In the genomic region with DNA sequence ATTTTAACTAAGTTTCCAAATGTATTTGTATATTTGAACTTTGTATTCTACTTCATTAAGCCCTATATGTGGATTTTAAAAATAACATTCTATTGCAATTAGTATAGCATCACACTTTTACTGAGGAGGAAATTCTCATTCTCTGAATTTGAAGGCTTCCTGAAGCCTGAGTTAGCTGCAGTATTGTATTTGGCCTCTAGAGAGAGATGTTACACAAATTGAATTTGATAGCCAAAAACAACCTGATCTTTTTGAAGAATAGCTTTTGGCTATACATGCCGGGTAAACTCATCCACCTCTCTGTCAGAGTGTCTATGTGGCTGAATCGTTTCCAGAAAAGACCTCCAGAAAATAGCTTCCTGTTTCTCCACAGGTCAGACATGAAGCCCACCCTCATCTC, we compare ENCODE assay signal across 9 cellular contexts.
A peak's percentile ranks its signal among the peaks of the same experiment; 100 is the strongest.
DNase-seq lines count a peak whose midpoint lies in the region; ATAC-seq and TF ChIP-seq lines count a peak whose summit lies in the region.
"Had no signal": no experiment of that assay in that cellular context is flagged by ENCODE, and none has a peak within 500 bp of the region (broad histone marks: within the 10 kb centered on the region; RNA-seq: fewer than 3 reads in every experiment).

No MANE protein-coding gene starts in this region.

- H3K9ac ChIP-seq in liver (ENCODE audit: low read depth in 1 of 2, low read length in 2 of 2), result no peak overlapping the region

- H3K27ac Mint-ChIP-seq in CD4-positive, alpha-beta memory T cell, result peak overlapping the region in 6 of 7 donors; percentile 22 to 84 (median 72)
- peak overlapping the region; percentile 32 to 44 for H3K27ac Mint-ChIP-seq in activated naive CD4-positive, alpha-beta T cell treated with anti-CD3 and anti-CD28 coated beads, Interleukin-2, amount 50 U/mL, for 72 hours

- peaks cover 2% of the 10 kb centered on the region for H3K4me1 ChIP-seq in CD4-positive, alpha-beta memory T cell (ENCODE audit: insufficient read depth, low read length)
- H3K4me1 ChIP-seq in liver (ENCODE audit: control insufficient read depth in 4 of 4, insufficient read depth in 4 of 4, low read length in 3 of 4), result no peaks in the 10 kb centered on the region
- H3K4me1 ChIP-seq in stomach, result no peaks in the 10 kb centered on the region

- 32% methylated on average over 2 of the region's 2 CpGs for WGBS in liver
- 21 to 41% (median 32%) methylated on average over 2 of the region's 2 CpGs for WGBS in stomach, 5 donors

- no peaks in the 10 kb centered on the region for H3K36me3 ChIP-seq in CD4-positive, alpha-beta memory T cell (ENCODE audit: insufficient read depth, low read length)
- H3K36me3 ChIP-seq in liver (ENCODE audit: control insufficient read depth in 4 of 4, insufficient read depth in 3 of 4, low read depth in 1 of 4, low read length in 3 of 4), result no peaks in the 10 kb centered on the region
- no peaks in the 10 kb centered on the region for H3K36me3 ChIP-seq in stomach

- TF ChIP-seq CTCF in liver (IDR thresholded peaks at IDR 0.05; ENCODE audit: low read depth, low read length, missing input control) (peak; percentile 36), stomach (IDR thresholded peaks at IDR 0.05) (peak in 2 of 7 experiments; percentile 32 to 37)

- TF ChIP-seq POLR2A in stomach (IDR thresholded peaks at IDR 0.05), result no peak

- TF ChIP-seq EP300 in stomach (IDR thresholded peaks at IDR 0.05), result no peak

- peak overlapping the region; percentile 43 for H3K27ac ChIP-seq in CD4-positive, alpha-beta memory T cell (ENCODE audit: low read depth, low read length)
- H3K27ac ChIP-seq in liver (ENCODE audit: low read depth in 1 of 2, low read length in 2 of 2) (no peak overlapping the region), stomach (no peak overlapping the region)

- intact Hi-C loops in CD4-positive, alpha-beta memory T cell (cut with micrococcal nuclease), result loop anchor here (1.0 kb wide), 1 partner anchor 566 kb away; no protein-coding TSS in a partner anchor
- intact Hi-C loops in stomach (cut with DNase I; ENCODE audit: low total_unique reads), result no loop called here

- no peaks in the 10 kb centered on the region for H3K9me3 ChIP-seq in CD4-positive, alpha-beta memory T cell (ENCODE audit: control insufficient read depth in 1 of 2, low read length in 2 of 2)
- H3K9me3 ChIP-seq in liver (ENCODE audit: control insufficient read depth in 4 of 4, low read length in 3 of 4) (no peaks in the 10 kb centered on the region), stomach (no peaks in the 10 kb centered on the region)

- no peaks in the 10 kb centered on the region for H3K27me3 ChIP-seq in CD4-positive, alpha-beta memory T cell (ENCODE audit: insufficient read depth, low read length)
- H3K27me3 ChIP-seq in liver (ENCODE audit: control insufficient read depth in 4 of 4, insufficient read depth in 4 of 4, low read length in 3 of 4), result peaks cover 0 to 2% (median under 1%) of the 10 kb centered on the region in 4 donors
- peaks cover 0 to 14% (median 0%) of the 10 kb centered on the region in 3 donors for H3K27me3 ChIP-seq in stomach

- H3K4me3 ChIP-seq in CD4-positive, alpha-beta memory T cell (ENCODE audit: low read length in 2 of 2), result peak overlapping the region in 1 of 2 donors; percentile 3
- no peak overlapping the region for H3K4me3 ChIP-seq in liver (ENCODE audit: low read depth in 1 of 3, low read length in 3 of 3)
- H3K4me3 ChIP-seq in stomach, result no peak overlapping the region

- no peaks in the 10 kb centered on the region for H3K9me3 Mint-ChIP-seq in CD4-positive, alpha-beta memory T cell
- H3K9me3 Mint-ChIP-seq in activated naive CD4-positive, alpha-beta T cell treated with anti-CD3 and anti-CD28 coated beads, Interleukin-2, amount 50 U/mL, for 72 hours, result no peaks in the 10 kb centered on the region

- peak overlapping the region; percentile 67 to 80 (median 74) for H3K4me3 Mint-ChIP-seq in CD4-positive, alpha-beta memory T cell

- DNase-seq in CD4-positive, alpha-beta memory T cell, result peak in 1 of 5 donors; percentile 31
- DNase-seq in HT-29 (ENCODE audit: low spot score), result peak; percentile 12
- no peak for DNase-seq in activated naive CD4-positive, alpha-beta T cell treated with anti-CD3 and anti-CD28 coated beads, Interleukin-2, amount 50 U/mL, for 72 hours (ENCODE audit: low spot score in 2 of 2)
- no peak for DNase-seq in stomach
- DNase-seq: anterior cingulate cortex had no signal

- CTCF ChIA-PET in CD4-positive, alpha-beta memory T cell (lab: Charles Lee; ENCODE audit: partially characterized antibody), result interaction anchor here (0.8 to 5.3 kb wide), 10 partner anchors 9 to 863 kb away, joined by 3 to 46 read pairs (median 4); no protein-coding TSS in a partner anchor

- no peaks in the 10 kb centered on the region for H3K36me3 Mint-ChIP-seq in CD4-positive, alpha-beta memory T cell
- H3K36me3 Mint-ChIP-seq in activated naive CD4-positive, alpha-beta T cell treated with anti-CD3 and anti-CD28 coated beads, Interleukin-2, amount 50 U/mL, for 72 hours, result no peaks in the 10 kb centered on the region

- no peak for TF ChIP-seq RAD21 in liver (IDR thresholded peaks at IDR 0.05)

- POLR2A ChIA-PET in CD4-positive, alpha-beta memory T cell (lab: Charles Lee; ENCODE audit: partially characterized antibody), result interaction anchor here (0.9 to 5.8 kb wide), 13 partner anchors 9 to 580 kb away, joined by 4 to 43 read pairs (median 5); no protein-coding TSS in a partner anchor

- peaks cover 5 to 11% (median 10%) of the 10 kb centered on the region in 4 donors for H3K4me1 Mint-ChIP-seq in CD4-positive, alpha-beta memory T cell

- peak in 1 of 2 donors; percentile 18 for ATAC-seq in activated naive CD4-positive, alpha-beta T cell treated with anti-CD3 and anti-CD28 coated beads, Interleukin-2, amount 50 U/mL, for 72 hours
- ATAC-seq in HG02973 (IDR thresholded peaks at IDR 0.05; ENCODE audit: unreplicated experiment) (no peak), GM21576 (IDR thresholded peaks at IDR 0.05; ENCODE audit: unreplicated experiment) (no peak), GM21360 (IDR thresholded peaks at IDR 0.05; ENCODE audit: unreplicated experiment) (no peak)

- peaks cover 0 to 4% of the 10 kb centered on the region in 2 donors for H3K27me3 Mint-ChIP-seq in CD4-positive, alpha-beta memory T cell

TF ChIP-seq in liver, 16 proteins besides CTCF, POLR2A, EP300 and RAD21 (continues in another document):
- TF ChIP-seq RXRA (IDR thresholded peaks at IDR 0.05) (no peak), HNF4A (conservative IDR thresholded peaks at IDR 0.05) (no peak), JUND (IDR thresholded peaks at IDR 0.05) (no peak), FOXA1 (IDR thresholded peaks at IDR 0.05) (no peak), YY1 (IDR thresholded peaks at IDR 0.05) (no peak), GABPA (IDR thresholded peaks at IDR 0.05 in 1 of 2, conservative IDR thresholded peaks at IDR 0.05 in 1 of 2) (no peak), HNF4G (IDR thresholded peaks at IDR 0.05) (no peak), TAF1 (conservative IDR thresholded peaks at IDR 0.05) (no peak), NR2F2 (IDR thresholded peaks at IDR 0.05) (no peak), EGR1 (IDR thresholded peaks at IDR 0.05; ENCODE audit: low read depth in 2 of 2) (no peak)
- TF ChIP-seq, protein P1, sequence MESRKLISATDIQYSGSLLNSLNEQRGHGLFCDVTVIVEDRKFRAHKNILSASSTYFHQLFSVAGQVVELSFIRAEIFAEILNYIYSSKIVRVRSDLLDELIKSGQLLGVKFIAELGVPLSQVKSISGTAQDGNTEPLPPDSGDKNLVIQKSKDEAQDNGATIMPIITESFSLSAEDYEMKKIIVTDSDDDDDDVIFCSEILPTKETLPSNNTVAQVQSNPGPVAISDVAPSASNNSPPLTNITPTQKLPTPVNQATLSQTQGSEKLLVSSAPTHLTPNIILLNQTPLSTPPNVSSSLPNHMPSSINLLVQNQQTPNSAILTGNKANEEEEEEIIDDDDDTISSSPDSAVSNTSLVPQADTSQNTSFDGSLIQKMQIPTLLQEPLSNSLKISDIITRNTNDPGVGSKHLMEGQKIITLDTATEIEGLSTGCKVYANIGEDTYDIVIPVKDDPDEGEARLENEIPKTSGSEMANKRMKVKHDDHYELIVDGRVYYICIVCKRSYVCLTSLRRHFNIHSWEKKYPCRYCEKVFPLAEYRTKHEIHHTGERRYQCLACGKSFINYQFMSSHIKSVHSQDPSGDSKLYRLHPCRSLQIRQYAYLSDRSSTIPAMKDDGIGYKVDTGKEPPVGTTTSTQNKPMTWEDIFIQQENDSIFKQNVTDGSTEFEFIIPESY (IDR thresholded peaks at IDR 0.05), result no peak
- TF ChIP-seq, protein P2, sequence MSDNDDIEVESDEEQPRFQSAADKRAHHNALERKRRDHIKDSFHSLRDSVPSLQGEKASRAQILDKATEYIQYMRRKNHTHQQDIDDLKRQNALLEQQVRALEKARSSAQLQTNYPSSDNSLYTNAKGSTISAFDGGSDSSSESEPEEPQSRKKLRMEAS (IDR thresholded peaks at IDR 0.05), result no peak
- TF ChIP-seq, protein P3, sequence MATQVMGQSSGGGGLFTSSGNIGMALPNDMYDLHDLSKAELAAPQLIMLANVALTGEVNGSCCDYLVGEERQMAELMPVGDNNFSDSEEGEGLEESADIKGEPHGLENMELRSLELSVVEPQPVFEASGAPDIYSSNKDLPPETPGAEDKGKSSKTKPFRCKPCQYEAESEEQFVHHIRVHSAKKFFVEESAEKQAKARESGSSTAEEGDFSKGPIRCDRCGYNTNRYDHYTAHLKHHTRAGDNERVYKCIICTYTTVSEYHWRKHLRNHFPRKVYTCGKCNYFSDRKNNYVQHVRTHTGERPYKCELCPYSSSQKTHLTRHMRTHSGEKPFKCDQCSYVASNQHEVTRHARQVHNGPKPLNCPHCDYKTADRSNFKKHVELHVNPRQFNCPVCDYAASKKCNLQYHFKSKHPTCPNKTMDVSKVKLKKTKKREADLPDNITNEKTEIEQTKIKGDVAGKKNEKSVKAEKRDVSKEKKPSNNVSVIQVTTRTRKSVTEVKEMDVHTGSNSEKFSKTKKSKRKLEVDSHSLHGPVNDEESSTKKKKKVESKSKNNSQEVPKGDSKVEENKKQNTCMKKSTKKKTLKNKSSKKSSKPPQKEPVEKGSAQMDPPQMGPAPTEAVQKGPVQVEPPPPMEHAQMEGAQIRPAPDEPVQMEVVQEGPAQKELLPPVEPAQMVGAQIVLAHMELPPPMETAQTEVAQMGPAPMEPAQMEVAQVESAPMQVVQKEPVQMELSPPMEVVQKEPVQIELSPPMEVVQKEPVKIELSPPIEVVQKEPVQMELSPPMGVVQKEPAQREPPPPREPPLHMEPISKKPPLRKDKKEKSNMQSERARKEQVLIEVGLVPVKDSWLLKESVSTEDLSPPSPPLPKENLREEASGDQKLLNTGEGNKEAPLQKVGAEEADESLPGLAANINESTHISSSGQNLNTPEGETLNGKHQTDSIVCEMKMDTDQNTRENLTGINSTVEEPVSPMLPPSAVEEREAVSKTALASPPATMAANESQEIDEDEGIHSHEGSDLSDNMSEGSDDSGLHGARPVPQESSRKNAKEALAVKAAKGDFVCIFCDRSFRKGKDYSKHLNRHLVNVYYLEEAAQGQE (IDR thresholded peaks at IDR 0.05), result no peak
- TF ChIP-seq, protein P4, sequence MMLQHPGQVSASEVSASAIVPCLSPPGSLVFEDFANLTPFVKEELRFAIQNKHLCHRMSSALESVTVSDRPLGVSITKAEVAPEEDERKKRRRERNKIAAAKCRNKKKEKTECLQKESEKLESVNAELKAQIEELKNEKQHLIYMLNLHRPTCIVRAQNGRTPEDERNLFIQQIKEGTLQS (IDR thresholded peaks at IDR 0.05), result no peak
